In genomic region chr4:53987761-53988171, GRCh38 we compare ENCODE assay signal across 14 cellular contexts.
DNase-seq lines count a peak whose midpoint lies in the region; TF ChIP-seq lines count a peak whose summit lies in the region.
"Had no signal": no experiment of that assay in that cellular context is flagged by ENCODE, and none has a peak within 500 bp of the region (broad histone marks: within the 10 kb centered on the region; RNA-seq: fewer than 3 reads in every experiment).

No MANE protein-coding gene starts in this region.

- H3K4me1 ChIP-seq in mammary epithelial cell (ENCODE audit: insufficient read depth, low read length) (peaks cover 34% of the 10 kb centered on the region), A673 (ENCODE audit: insufficient read depth, low read length, poor library complexity, severe bottlenecking) (no peaks in the 10 kb centered on the region)

- H3K9me3 ChIP-seq in mammary epithelial cell (replicated peaks; ENCODE audit: insufficient read depth, low read length) (no peaks in the 10 kb centered on the region), A673 (ENCODE audit: low read depth, low read length, poor library complexity, severe bottlenecking) (no peaks in the 10 kb centered on the region)

- TF ChIP-seq CTCF in AG04449 (IDR thresholded peaks at IDR 0.05; ENCODE audit: insufficient read depth, low read length, missing control alignments) (no peak), mammary epithelial cell (conservative IDR thresholded peaks at IDR 0.05 in 1 of 2, IDR thresholded peaks at IDR 0.05 in 1 of 2; ENCODE audit: extremely low read depth in 1 of 2, insufficient read depth in 1 of 2, low read depth in 1 of 2, low read length in 2 of 2) (no peak), A673 (conservative IDR thresholded peaks at IDR 0.05; ENCODE audit: low read depth, low read length) (no peak)

- no peak overlapping the region for H2AFZ ChIP-seq in mammary epithelial cell (ENCODE audit: low read depth, low read length)

- H3K4me2 ChIP-seq in mammary epithelial cell (ENCODE audit: insufficient read depth, low read depth, low read length), result no peak overlapping the region

- DNase-seq in AG04449 (ENCODE audit: low read depth, low spot score), result peak; percentile 36
- peak; percentile 63 for DNase-seq in HS-27A (ENCODE audit: low read depth)
- DNase-seq in mammary epithelial cell, result peak; percentile 88
- DNase-seq in kidney tubule cell (ENCODE audit: low spot score), result peak; percentile 86
- no peak for DNase-seq in SK-N-DZ (ENCODE audit: low spot score)
- DNase-seq in activated T-cell treated with anti-CD3 and anti-CD28 coated beads, Interleukin-2, amount 50 U/mL, for 1 hour, result no peak
- no peak for DNase-seq in A673 (ENCODE audit: low spot score)
- DNase-seq in stimulated activated CD4-positive, alpha-beta T cell treated with anti-CD3 and anti-CD28 coated beads, Interleukin-2, amount 100 ng/mL, for 24 hours, result no peak
- DNase-seq: amygdala, kidney, NCI-H1417 treated with DMSO at 0.1 percent for 48 hours, NCI-H748 treated with DMSO at 0.1 percent for 48 hours had no signal

- intact Hi-C loops in mammary epithelial cell (cut with micrococcal nuclease) (loop anchor here (5.0 kb wide), 1 partner anchor 230 kb away; no protein-coding TSS in a partner anchor), A673 (cut with micrococcal nuclease; ENCODE audit: unreplicated experiment) (no loop called here)

- dilution Hi-C loops in mammary epithelial cell (cut with HindIII; ENCODE audit: low sequenced_read_pairs), result loop anchor here (5.0 kb wide), 1 partner anchor 80 kb away; no protein-coding TSS in a partner anchor

- WGBS in mammary epithelial cell (ENCODE audit: low coverage, missing lambda C conversion rate), result 67% methylated on average over 1 of the region's 1 CpG

- H3K4me3 ChIP-seq in AG04449 (ENCODE audit: low read depth, low read length), result no peak overlapping the region
- no peak overlapping the region for H3K4me3 ChIP-seq in mammary epithelial cell (replicated peaks in 1 of 3; ENCODE audit: insufficient read depth in 1 of 3, low read depth in 2 of 3, low read length in 3 of 3)
- H3K4me3 ChIP-seq in A673 (ENCODE audit: low read depth, low read length, poor library complexity, severe bottlenecking), result no peak overlapping the region

- H3K27ac ChIP-seq in mammary epithelial cell (ENCODE audit: insufficient read depth, low read depth, low read length) (peak overlapping the region; percentile 30), A673 (ENCODE audit: low read depth, low read length, poor library complexity, severe bottlenecking) (no peak overlapping the region)
- H3K27ac ChIP-seq: C4-2B, HL-60 had no signal

- POLR2A ChIA-PET in AG04449 (lab: Yijun Ruan, JAX), result interaction anchor here (0.6 to 0.7 kb wide), 2 partner anchors 24 to 27 kb away, joined by 3 read pairs; no protein-coding TSS in a partner anchor
- POLR2A ChIA-PET in A673 (lab: Charles Lee; ENCODE audit: low non-redundant PET), result no interaction called here

- H3K36me3 ChIP-seq in mammary epithelial cell (ENCODE audit: insufficient read depth, low read length) (no peaks in the 10 kb centered on the region), A673 (ENCODE audit: insufficient read depth, low read length, poor library complexity, severe bottlenecking) (no peaks in the 10 kb centered on the region)

- BruUV-seq in mammary epithelial cell (replicated peaks; lab: Mats Ljungman, UMichigan), result no TSS peak
- no TSS peak for BruUV-seq in A673 (replicated peaks; lab: Mats Ljungman, UMichigan)

- in situ Hi-C loops in mammary epithelial cell (cut with MboI; ENCODE audit: low sequenced_read_pairs in 2 of 2), result no loop called here

- H3K27me3 ChIP-seq in mammary epithelial cell (ENCODE audit: insufficient read depth, low read length) (no peaks in the 10 kb centered on the region), A673 (replicated peaks; ENCODE audit: insufficient read depth, low read depth, low read length, poor library complexity) (no peaks in the 10 kb centered on the region)

- H3K9ac ChIP-seq in mammary epithelial cell (ENCODE audit: insufficient read depth, low read length), result no peak overlapping the region

- no peaks in the 10 kb centered on the region for H4K20me1 ChIP-seq in mammary epithelial cell (ENCODE audit: insufficient read depth, low read length)

- CTCF ChIA-PET in AG04449 (lab: Yijun Ruan, JAX), result interaction anchor here (0.9 to 1.5 kb wide), 5 partner anchors 9 to 230 kb away, joined by 3 to 4 read pairs (median 3); no protein-coding TSS in a partner anchor
- CTCF ChIA-PET in mammary epithelial cell (lab: Charles Lee; ENCODE audit: low non-redundant PET), result no interaction called here
- CTCF ChIA-PET in A673 (lab: Charles Lee), result no interaction called here

- H3K79me2 ChIP-seq in mammary epithelial cell (ENCODE audit: insufficient read depth, low read length), result no peaks in the 10 kb centered on the region

Comparison
In these comparisons a context has a peak if more than half of its experiments do, and no peak if none do; other contexts are left out.
1. DNase-seq: peak in AG04449 (single experiment), HS-27A (single experiment), mammary epithelial cell (single experiment) and kidney tubule cell (single experiment); none in SK-N-DZ (single experiment), activated T-cell treated with anti-CD3 and anti-CD28 coated beads, Interleukin-2, amount 50 U/mL, for 1 hour (single experiment), A673 (single experiment) and stimulated activated CD4-positive, alpha-beta T cell treated with anti-CD3 and anti-CD28 coated beads, Interleukin-2, amount 100 ng/mL, for 24 hours (0 of 2).